ENCODE assay signal across 9 cellular contexts in genomic region chr16:28187595-28188004, GRCh38. TPM values are rescaled to one million over a fixed set of nuclear protein-coding genes. Genes with fewer than 3 reads are reported as not detected.
DNase-seq lines count a peak whose midpoint lies in the region; ATAC-seq and TF ChIP-seq lines count a peak whose summit lies in the region.
"Had no signal": no experiment of that assay in that cellular context is flagged by ENCODE, and none has a peak within 500 bp of the region (broad histone marks: within the 10 kb centered on the region; RNA-seq: fewer than 3 reads in every experiment).

No MANE protein-coding gene starts in this region.

- no peak overlapping the region for H3K27ac Mint-ChIP-seq in MCF 10A (ENCODE audit: low read depth, unreplicated experiment)

- no peak overlapping the region for H3K9ac ChIP-seq in Karpas-422 (ENCODE audit: low read length)

- intact Hi-C loops in MCF 10A (cut with micrococcal nuclease): no loop called here
- intact Hi-C loops in psoas muscle (cut with DNase I): no loop called here

- H3K27me3 ChIP-seq in Karpas-422 (ENCODE audit: low read length): no peaks in the 10 kb centered on the region
- no peaks in the 10 kb centered on the region for H3K27me3 ChIP-seq in psoas muscle (ENCODE audit: insufficient read depth in 3 of 3, low read length in 2 of 3)

- no peak overlapping the region for H3K4me2 ChIP-seq in Karpas-422 (ENCODE audit: low read depth, low read length, poor library complexity, severe bottlenecking)

- peak; percentile 35 for DNase-seq in GM10266 (ENCODE audit: extremely low spot score)
- DNase-seq in Karpas-422: no peak
- peak; percentile 32 for DNase-seq in fibroblast of villous mesenchyme (ENCODE audit: low read depth)
- no peak for DNase-seq in MCF 10A (ENCODE audit: unreplicated experiment)
- no peak for DNase-seq in psoas muscle
- DNase-seq in NCI-H2029 treated with DMSO at 0.1 percent for 48 hours (lab: John Stamatoyannopoulos, UW): no peak
- DNase-seq in activated CD4-positive, alpha-beta T cell treated with anti-CD3 and anti-CD28 coated beads, Interleukin-2, amount 50 U/mL, for 48 hours: no peak
- DNase-seq: stimulated activated CD4-positive, alpha-beta T cell treated with anti-CD3 and anti-CD28 coated beads, Interleukin-15, amount 100 ng/mL, for 24 hours had no signal

- 84 to 90% (median 86%) methylated on average over 2 of the region's 2 CpGs for WGBS in psoas muscle, 3 donors

- CTCF ChIA-PET in MCF 10A (lab: Yijun Ruan, JAX): interaction anchor here (0.6 kb wide), 1 partner anchor 671 kb away, joined by 3 read pairs; no protein-coding TSS in a partner anchor

- BruUV-seq in MCF 10A (replicated peaks; lab: Mats Ljungman, UMichigan): no TSS peak

- TF ChIP-seq CTCF in GM10266 (IDR thresholded peaks at IDR 0.05; ENCODE audit: control insufficient read depth, insufficient read depth, low read depth, missing control alignments) (no peak), fibroblast of villous mesenchyme (IDR thresholded peaks at IDR 0.05; ENCODE audit: insufficient read depth, low read depth, low read length) (no peak), MCF 10A (IDR thresholded peaks at IDR 0.05; ENCODE audit: unreplicated experiment) (no peak), psoas muscle (IDR thresholded peaks at IDR 0.05) (no peak)

- peaks cover 17% of the 10 kb centered on the region for H3K4me1 Mint-ChIP-seq in MCF 10A (ENCODE audit: insufficient read depth, unreplicated experiment)

- ATAC-seq in GM21529 (IDR thresholded peaks at IDR 0.05; ENCODE audit: unreplicated experiment) (peak; percentile 46), psoas muscle (no peak)

- H3K27me3 Mint-ChIP-seq in MCF 10A (ENCODE audit: insufficient read depth, unreplicated experiment): no peaks in the 10 kb centered on the region

- H3K4me3 ChIP-seq in Karpas-422 (ENCODE audit: low read length): no peak overlapping the region
- no peak overlapping the region for H3K4me3 ChIP-seq in fibroblast of villous mesenchyme (ENCODE audit: low read depth, low read length)
- H3K4me3 ChIP-seq in psoas muscle: no peak overlapping the region

- H3K9me3 ChIP-seq in Karpas-422 (ENCODE audit: low read length): no peaks in the 10 kb centered on the region
- H3K9me3 ChIP-seq in psoas muscle: no peaks in the 10 kb centered on the region

- peaks cover 52% of the 10 kb centered on the region for H4K20me1 ChIP-seq in Karpas-422 (ENCODE audit: insufficient read depth, low read depth, low read length)

- no peak overlapping the region for H3K4me3 Mint-ChIP-seq in MCF 10A (ENCODE audit: unreplicated experiment)

- peaks cover 62% of the 10 kb centered on the region for H3K4me1 ChIP-seq in Karpas-422 (ENCODE audit: low read length)
- H3K4me1 ChIP-seq in psoas muscle: peaks cover 22% of the 10 kb centered on the region

- peaks cover 38% of the 10 kb centered on the region for H3K36me3 Mint-ChIP-seq in MCF 10A (ENCODE audit: insufficient read depth, unreplicated experiment)

- no peaks in the 10 kb centered on the region for H3K9me3 Mint-ChIP-seq in MCF 10A (ENCODE audit: unreplicated experiment)

- POLR2A ChIA-PET in MCF 10A (lab: Yijun Ruan, JAX): interaction anchor here (1.3 kb wide), 1 partner anchor 23 kb away, joined by 5 read pairs; no protein-coding TSS in a partner anchor

- H2AFZ ChIP-seq in Karpas-422 (ENCODE audit: low read length): no peak overlapping the region

- H3K36me3 ChIP-seq in Karpas-422 (ENCODE audit: insufficient read depth, low read length): peaks cover 54% of the 10 kb centered on the region
- peaks cover 0 to 17% of the 10 kb centered on the region in 2 donors for H3K36me3 ChIP-seq in psoas muscle (ENCODE audit: insufficient read depth in 1 of 2, low read depth in 1 of 2)

- peak overlapping the region; percentile 43 for H3K27ac ChIP-seq in Karpas-422 (ENCODE audit: low read length)
- H3K27ac ChIP-seq in psoas muscle: no peak overlapping the region

- peaks cover 98% of the 10 kb centered on the region for H3K79me2 ChIP-seq in Karpas-422 (ENCODE audit: low read length)

- no peaks in the 10 kb centered on the region for H3K9me2 ChIP-seq in Karpas-422 (replicated peaks; ENCODE audit: insufficient read depth, low read length)

RNA-seq across cellular contexts. Expression of gene XPO6, which starts 24.2 kb away (rescaled TPM):
- 136 and 158 TPM in 2 replicates for total RNA-seq in Karpas-422 (2014; rRNA removed; shearing (Covaris generic); ENCODE audit: low replicate concordance)
- total RNA-seq in fibroblast of villous mesenchyme: 105 and 111 TPM in 2 replicates
- 184 and 200 TPM in 2 replicates for total RNA-seq in MCF 10A (2022)
- total RNA-seq in psoas muscle: 10 to 100 TPM; 24.5 to 44.2 (median 27.0) TPM
- polyA plus RNA-seq in psoas muscle: 10 to 100 TPM; 16.7 to 46.5 (median 26.4) TPM

Comparison
In these comparisons a context has a peak if more than half of its experiments do, and no peak if none do; other contexts are left out.
1. DNase-seq: peak in GM10266 (single experiment) and fibroblast of villous mesenchyme (single experiment); none in Karpas-422 (single experiment), MCF 10A (single experiment), psoas muscle (0 of 2), NCI-H2029 treated with DMSO at 0.1 percent for 48 hours (single experiment) and activated CD4-positive, alpha-beta T cell treated with anti-CD3 and anti-CD28 coated beads, Interleukin-2, amount 50 U/mL, for 48 hours (0 of 2).